In the genomic region with DNA sequence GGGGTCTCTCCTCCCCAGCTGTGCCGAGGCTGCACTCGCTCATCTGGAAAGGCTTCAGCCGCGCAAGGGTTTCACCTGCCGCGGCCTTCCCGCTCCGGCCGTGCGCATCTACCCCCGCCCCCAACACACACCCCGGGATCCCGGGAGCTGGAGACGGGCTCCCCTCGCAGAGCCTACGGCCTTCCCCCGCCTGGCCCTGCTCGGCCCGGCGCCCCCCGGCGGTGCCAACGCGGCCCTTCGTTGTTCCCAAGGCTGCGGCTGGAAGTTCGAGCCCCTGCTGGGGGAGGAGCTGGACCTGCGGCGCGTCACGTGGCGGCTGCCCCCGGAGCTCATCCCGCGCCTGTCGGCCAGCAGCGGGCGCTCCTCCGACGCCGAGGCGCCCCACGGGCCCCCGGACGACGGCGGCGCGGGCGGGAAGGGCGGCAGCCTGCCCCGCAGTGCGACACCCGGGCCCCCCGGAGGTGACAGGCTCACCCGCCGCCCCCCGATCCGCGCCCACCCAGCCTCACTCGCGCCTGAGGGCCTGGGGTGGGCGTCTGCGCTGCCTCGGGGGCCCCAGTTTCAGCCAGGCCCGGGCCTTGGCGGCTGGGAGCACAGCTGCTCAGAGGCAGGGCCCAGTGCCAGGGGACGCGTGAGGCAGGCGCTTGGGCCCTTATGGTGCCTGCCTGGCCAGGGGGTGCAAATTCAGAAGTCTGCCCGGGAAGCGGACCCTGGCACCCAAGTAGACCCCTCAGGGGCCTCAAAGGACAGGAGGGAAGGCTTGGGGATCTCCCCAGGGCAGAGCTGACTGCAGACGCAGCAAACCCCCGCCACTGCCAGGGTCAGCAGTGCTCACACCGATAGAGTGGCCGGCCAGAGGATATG, we compare ENCODE assay signal across 8 cellular contexts. TPM values are rescaled to one million over a fixed set of nuclear protein-coding genes. Genes with fewer than 3 reads are reported as not detected.
DNase-seq lines count a peak whose midpoint lies in the region; ATAC-seq and TF ChIP-seq lines count a peak whose summit lies in the region.

No MANE protein-coding gene starts in this region.

- DNase-seq in SK-MEL-5 (ENCODE audit: low read depth, low spot score) = peak; percentile 77
- DNase-seq in activated naive CD4-positive, alpha-beta T cell treated with anti-CD3 and anti-CD28 coated beads, Interleukin-2, amount 50 U/mL, for 16 hours = peak; percentile 77
- peak; percentile 78 for DNase-seq in left ventricle myocardium inferior
- DNase-seq in retinal pigment epithelial cell (ENCODE audit: low read depth) = no peak
- no peak for DNase-seq in DMS79 (lab: John Stamatoyannopoulos, UW)
- no peak for DNase-seq in cerebellar nuclear complex (lab: John Stamatoyannopoulos, UW)

- H3K4me3 ChIP-seq in GM12875 (ENCODE audit: low read depth, low read length) (peak overlapping the region; percentile 60), left ventricle myocardium inferior (peak overlapping the region; percentile 63), retinal pigment epithelial cell (ENCODE audit: low read length) (no peak overlapping the region)

- H3K9me3 ChIP-seq in left ventricle myocardium inferior (replicated peaks) = no peaks in the 10 kb centered on the region

- H3K27ac ChIP-seq in left ventricle myocardium inferior (replicated peaks) = peak overlapping the region; percentile 40

- in situ Hi-C loops in SK-MEL-5 (cut with HindIII; ENCODE audit: low pct_unique_long_range_greater_than_20kb, low sequenced_read_pairs) = no loop called here

- intact Hi-C loops in left ventricle myocardium inferior (cut with micrococcal nuclease) = loop anchor here (5.0 kb wide), 1 partner anchor 121 kb away; a partner anchor contains a TSS

- no peaks in the 10 kb centered on the region for H3K27me3 ChIP-seq in left ventricle myocardium inferior (ENCODE audit: low read depth)

- H3K36me3 ChIP-seq in left ventricle myocardium inferior = peaks cover 22% of the 10 kb centered on the region

- ATAC-seq in HG03095 (IDR thresholded peaks at IDR 0.05; ENCODE audit: unreplicated experiment) = peak; percentile 49

- H3K4me1 ChIP-seq in left ventricle myocardium inferior = peaks cover 26% of the 10 kb centered on the region

- TF ChIP-seq CTCF in GM12875 (IDR thresholded peaks at IDR 0.05; ENCODE audit: borderline replicate concordance, insufficient read depth, low read depth, low read length) = peak; percentile 83
- TF ChIP-seq CTCF in left ventricle myocardium inferior (IDR thresholded peaks at IDR 0.05; ENCODE audit: borderline replicate concordance) = peak; percentile 73
- TF ChIP-seq CTCF in retinal pigment epithelial cell (conservative IDR thresholded peaks at IDR 0.05; ENCODE audit: low read depth, low read length) = peak; percentile 47

RNA-seq across cellular contexts. Expression of a gene that starts 11.2 kb away (rescaled TPM):
- 52.5 and 57.2 TPM in 2 replicates for total RNA-seq in SK-MEL-5 (2014; rRNA removed; shearing (Covaris generic))
- polyA plus RNA-seq in SK-MEL-5 (2015; cell fraction: cytosol; rRNA removed) = 55.0 and 55.3 TPM in 2 replicates
- 81.0 and 130 TPM in 2 replicates for polyA plus RNA-seq in SK-MEL-5 (2015; cell fraction: nucleus; rRNA removed)
- total RNA-seq in left ventricle myocardium inferior = 19.1 TPM

RNA-seq across cellular contexts. Expression of a gene that starts 30.9 kb away (rescaled TPM):
- 76.9 and 77.7 TPM in 2 replicates for total RNA-seq in SK-MEL-5 (2014; rRNA removed; shearing (Covaris generic))
- 99.8 and 112 TPM in 2 replicates for polyA plus RNA-seq in SK-MEL-5 (2015; cell fraction: cytosol; rRNA removed)
- 122 and 154 TPM in 2 replicates for polyA plus RNA-seq in SK-MEL-5 (2015; cell fraction: nucleus; rRNA removed)
- 14.7 TPM for total RNA-seq in left ventricle myocardium inferior

RNA-seq across cellular contexts. Expression of a gene that starts 32.5 kb away (rescaled TPM):
- 0.05 TPM in 1 of 2 replicates, not detected in the other for total RNA-seq in SK-MEL-5 (2014; rRNA removed; shearing (Covaris generic))
- polyA plus RNA-seq in SK-MEL-5 (2015; cell fraction: cytosol; rRNA removed) = 0.19 and 0.24 TPM in 2 replicates
- polyA plus RNA-seq in SK-MEL-5 (2015; cell fraction: nucleus; rRNA removed) = 0.11 TPM in 1 of 2 replicates, not detected in the other
- total RNA-seq in left ventricle myocardium inferior = 10.6 TPM

Comparison
In these comparisons a context has a peak if more than half of its experiments do, and no peak if none do; other contexts are left out.
1. DNase-seq: peak in SK-MEL-5 (single experiment), activated naive CD4-positive, alpha-beta T cell treated with anti-CD3 and anti-CD28 coated beads, Interleukin-2, amount 50 U/mL, for 16 hours (single experiment) and left ventricle myocardium inferior (single experiment); none in retinal pigment epithelial cell (single experiment), DMS79 (single experiment) and cerebellar nuclear complex (0 of 2).
2. Peak in every context shown above with its lines, with median percentiles within 50 percentile points of each other: CTCF ChIP-seq.